In genomic region chr4:7374571-7374970, GRCh38 we compare ENCODE assay signal across 22 cellular contexts.
DNase-seq lines count a peak whose midpoint lies in the region; ATAC-seq and TF ChIP-seq lines count a peak whose summit lies in the region.
"Had no signal": no experiment of that assay in that cellular context is flagged by ENCODE, and none has a peak within 500 bp of the region (broad histone marks: within the 10 kb centered on the region; RNA-seq: fewer than 3 reads in every experiment).

No MANE protein-coding gene starts in this region.

- ATAC-seq in HG02852 (IDR thresholded peaks at IDR 0.05; ENCODE audit: unreplicated experiment) (no peak), GM19395 (IDR thresholded peaks at IDR 0.05; ENCODE audit: unreplicated experiment) (no peak)
- ATAC-seq: GM12878 had no signal

- H3K36me3 ChIP-seq in BLaER1: 0 out of 2 replicates have a peak, but pooled peaks cover 5% of the 10 kb centered on the region
- peaks cover 0 to 6% (median 0%) of the 10 kb centered on the region in 11 experiments; a peak in 1 of 22 replicates for H3K36me3 ChIP-seq in BLaER1 treated with 17β-estradiol and CSF1 and Interleukin-3, amounts not matched to agents 10 nM and 100 nM
- H3K36me3 ChIP-seq: BE2C had no signal

- H3K27me3 ChIP-seq in BLaER1: no peaks in the 10 kb centered on the region
- H3K27me3 ChIP-seq in BLaER1 treated with 17β-estradiol and CSF1 and Interleukin-3, amounts not matched to agents 10 nM and 100 nM: peaks cover 0 to 8% (median 0%) of the 10 kb centered on the region in 11 experiments; a peak in 2 of 22 replicates
- H3K27me3 ChIP-seq: BE2C had no signal

- H3K27me3 Mint-ChIP-seq in chondrocyte (ENCODE audit: low read depth): peaks cover 11% of the 10 kb centered on the region
- H3K27me3 Mint-ChIP-seq: CD4-positive, CD25-positive, alpha-beta regulatory T cell had no signal

- peak; percentile 86 for DNase-seq in chondrocyte (ENCODE audit: low spot score)
- DNase-seq in NOMO-1 (lab: John Stamatoyannopoulos, UW; ENCODE audit: unreplicated experiment in 2 of 2): no peak
- DNase-seq: 8988T; ACHN; BE2C; CD4-positive, alpha-beta memory T cell; CD4-positive, CD25-positive, alpha-beta regulatory T cell; CD8-positive, alpha-beta memory T cell; COR-L47; DMS 273 treated with DMSO at 0.1 percent for 48 hours; DMS153; DMS79; DND-41; EL; GDM1 had no signal

- peaks cover 29% of the 10 kb centered on the region for H3K4me1 Mint-ChIP-seq in chondrocyte (ENCODE audit: low read depth)
- H3K4me1 Mint-ChIP-seq: CD14-positive monocyte; CD4-positive, alpha-beta memory T cell; CD8-positive, alpha-beta memory T cell had no signal

- peak overlapping the region; percentile 98 for H3K4me2 ChIP-seq in BLaER1
- peak overlapping the region in 10 of 11 experiments; percentile 21 to 94 (median 82); a peak in 17 of 22 replicates for H3K4me2 ChIP-seq in BLaER1 treated with 17β-estradiol and CSF1 and Interleukin-3, amounts not matched to agents 10 nM and 100 nM

- no peaks in the 10 kb centered on the region for H3K36me3 Mint-ChIP-seq in chondrocyte (ENCODE audit: low read depth)
- H3K36me3 Mint-ChIP-seq: CD14-positive monocyte; CD4-positive, alpha-beta memory T cell; CD4-positive, CD25-positive, alpha-beta regulatory T cell; CD8-positive, alpha-beta memory T cell had no signal

- H3K27ac Mint-ChIP-seq in chondrocyte (ENCODE audit: unreplicated experiment): no peak overlapping the region
- H3K27ac Mint-ChIP-seq: CD14-positive monocyte; CD4-positive, alpha-beta memory T cell; CD4-positive, CD25-positive, alpha-beta regulatory T cell; CD8-positive, alpha-beta memory T cell had no signal

- no peaks in the 10 kb centered on the region for H4K20me1 ChIP-seq in BLaER1
- H4K20me1 ChIP-seq in BLaER1 treated with 17β-estradiol and CSF1 and Interleukin-3, amounts not matched to agents 10 nM and 100 nM: no peaks in the 10 kb centered on the region

- peaks cover 7% of the 10 kb centered on the region for H3K9me3 ChIP-seq in BLaER1
- H3K9me3 ChIP-seq in BLaER1 treated with 17β-estradiol and CSF1 and Interleukin-3, amounts not matched to agents 10 nM and 100 nM (replicated peaks in 1 of 11): peaks cover 8 to 19% (median 14%) of the 10 kb centered on the region in 11 experiments
- H3K9me3 ChIP-seq: BE2C had no signal

- H3K9ac ChIP-seq in BLaER1: peak overlapping the region; percentile 67
- peak overlapping the region in 4 of 11 experiments; percentile 36 to 61 (median 51); a peak in 7 of 22 replicates for H3K9ac ChIP-seq in BLaER1 treated with 17β-estradiol and CSF1 and Interleukin-3, amounts not matched to agents 10 nM and 100 nM

- peak overlapping the region; percentile 55 for H3K4me3 ChIP-seq in BLaER1
- peak overlapping the region in 2 of 10 experiments; percentile 7 to 26; a peak in 1 of 20 replicates for H3K4me3 ChIP-seq in BLaER1 treated with 17β-estradiol and CSF1 and Interleukin-3, amounts not matched to agents 10 nM and 100 nM
- H3K4me3 ChIP-seq: GM12878 had no signal

- H3K4me3 Mint-ChIP-seq in chondrocyte (ENCODE audit: unreplicated experiment): no peak overlapping the region
- H3K4me3 Mint-ChIP-seq: CD14-positive monocyte; CD4-positive, alpha-beta memory T cell; CD4-positive, CD25-positive, alpha-beta regulatory T cell; CD8-positive, alpha-beta memory T cell had no signal

- H3K9me3 Mint-ChIP-seq in chondrocyte (ENCODE audit: low read depth): no peaks in the 10 kb centered on the region

- no peak for TF ChIP-seq CTCF in chondrocyte (IDR thresholded peaks at IDR 0.05)

- peaks cover 99% of the 10 kb centered on the region for H3K4me1 ChIP-seq in BLaER1
- peaks cover 36 to 100% (median 94%) of the 10 kb centered on the region in 10 experiments for H3K4me1 ChIP-seq in BLaER1 treated with 17β-estradiol and CSF1 and Interleukin-3, amounts not matched to agents 10 nM and 100 nM

- H3K27ac ChIP-seq in BLaER1 (peak overlapping the region; percentile 90), temporal lobe (ENCODE audit: low read depth, low read length) (peak overlapping the region; percentile 66)
- H3K27ac ChIP-seq in BLaER1 treated with 17β-estradiol and CSF1 and Interleukin-3, amounts not matched to agents 10 nM and 100 nM: peak overlapping the region in 8 of 11 experiments; percentile 55 to 81 (median 74); a peak in 14 of 22 replicates
